22 cellular contexts compared by ENCODE assay signal in the genomic region with DNA sequence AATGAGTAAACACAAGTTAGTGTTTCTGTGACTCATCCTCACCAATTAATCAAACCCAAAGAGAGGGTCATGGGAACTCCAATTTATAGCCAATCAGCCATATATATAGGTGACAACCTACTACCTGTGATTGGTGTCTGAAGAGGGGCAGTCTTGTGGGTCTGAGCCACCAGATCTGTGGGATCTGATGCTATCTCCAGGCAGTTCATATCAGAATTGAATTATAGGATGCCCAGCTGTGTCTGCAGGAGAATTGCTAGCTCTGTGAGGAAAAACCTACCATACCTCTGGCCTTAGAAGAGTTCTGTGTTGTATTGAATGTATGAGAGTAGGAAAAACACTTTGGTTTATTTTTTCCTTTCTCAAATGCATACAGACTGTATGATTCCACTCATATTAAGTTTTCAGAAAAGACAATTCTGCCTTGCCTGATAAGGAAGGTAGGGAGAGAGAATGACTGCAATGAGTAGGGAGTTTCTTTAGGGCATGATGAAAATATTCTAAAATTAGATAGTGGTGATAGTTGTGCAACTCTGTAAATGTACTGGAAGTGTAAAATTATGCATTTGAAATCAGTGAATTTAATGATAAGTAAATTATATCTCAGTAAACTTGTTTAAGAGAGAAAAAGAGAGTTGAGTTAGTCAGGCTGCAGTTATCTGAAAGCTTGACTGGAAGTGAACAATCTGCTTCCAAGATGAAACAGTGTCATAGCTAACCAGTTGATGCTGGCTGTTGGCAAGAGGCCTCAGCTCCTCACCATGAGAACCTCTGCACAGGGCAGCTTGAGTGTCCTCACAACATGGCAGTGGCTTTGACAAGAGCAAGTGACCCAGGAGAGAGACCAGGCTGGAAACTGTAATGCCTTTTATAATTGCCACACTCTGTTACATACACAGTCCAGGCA.
DNase-seq lines count a peak whose midpoint lies in the region; ATAC-seq and TF ChIP-seq lines count a peak whose summit lies in the region.
"Had no signal": no experiment of that assay in that cellular context is flagged by ENCODE, and none has a peak within 500 bp of the region (broad histone marks: within the 10 kb centered on the region; RNA-seq: fewer than 3 reads in every experiment).

No MANE protein-coding gene starts in this region.

- no peak for DNase-seq in activated CD4-positive, alpha-beta T cell treated with anti-CD3 and anti-CD28 coated beads for 36 hours
- no peak for DNase-seq in activated CD4-positive, alpha-beta T cell treated with anti-CD3 and anti-CD28 coated beads, Interleukin-2, amount 50 U/mL, for 1 hour
- DNase-seq in NB4 (ENCODE audit: low read depth): peak; percentile 35
- no peak for DNase-seq in activated T-helper 2 cell treated with anti-CD3 and anti-CD28 coated beads, Interferon-gamma antibody, Interleukin-2, Interleukin-4, amounts not matched to agents 10 μg/mL and 5 μg/mL and 100 μg/mL, durations not matched to agents 14 hours and 24 hours and 36 hours (ENCODE audit: low spot score)
- no peak for DNase-seq in omental fat pad (ENCODE audit: low spot score)
- no peak for DNase-seq in islet precursor cell
- DNase-seq: BE2C; Caco-2; CD4-positive, alpha-beta T cell; DMS153; GDM1; HCEC 1CT; NCI-H1105; NCI-H1694 treated with DMSO at 0.1 percent for 48 hours; NCI-H524; NCI-H82 had no signal

- TF ChIP-seq POLR2A in NB4 (IDR thresholded peaks at IDR 0.05; ENCODE audit: extremely low read depth, insufficient read length): no peak

- H3K4me3 Mint-ChIP-seq in activated CD4-positive, alpha-beta T cell treated with anti-CD3 and anti-CD28 coated beads for 36 hours: no peak overlapping the region
- H3K4me3 Mint-ChIP-seq in activated T-helper 2 cell treated with anti-CD3 and anti-CD28 coated beads, Interferon-gamma antibody, Interleukin-2, Interleukin-4, amounts not matched to agents 10 μg/mL and 5 μg/mL and 100 μg/mL, durations not matched to agents 14 hours and 24 hours and 36 hours (ENCODE audit: low read depth): no peak overlapping the region
- H3K4me3 Mint-ChIP-seq: CD4-positive, alpha-beta T cell; GM23338 had no signal

- CTCF ChIA-PET in activated CD4-positive, alpha-beta T cell treated with anti-CD3 and anti-CD28 coated beads for 36 hours (lab: Charles Lee): interaction anchor here (1.3 kb wide), 1 partner anchor 9 kb away, joined by 3 read pairs; no protein-coding TSS in a partner anchor

- H3K36me3 Mint-ChIP-seq in activated CD4-positive, alpha-beta T cell treated with anti-CD3 and anti-CD28 coated beads for 36 hours (ENCODE audit: low read depth): peaks cover 7% of the 10 kb centered on the region
- peaks cover 65% of the 10 kb centered on the region for H3K36me3 Mint-ChIP-seq in activated T-helper 2 cell treated with anti-CD3 and anti-CD28 coated beads, Interferon-gamma antibody, Interleukin-2, Interleukin-4, amounts not matched to agents 10 μg/mL and 5 μg/mL and 100 μg/mL, durations not matched to agents 14 hours and 24 hours and 36 hours (ENCODE audit: low read depth)

- peaks cover 2% of the 10 kb centered on the region for H3K9me3 Mint-ChIP-seq in activated CD4-positive, alpha-beta T cell treated with anti-CD3 and anti-CD28 coated beads for 36 hours (ENCODE audit: low read depth)
- peaks cover 19% of the 10 kb centered on the region for H3K9me3 Mint-ChIP-seq in activated T-helper 2 cell treated with anti-CD3 and anti-CD28 coated beads, Interferon-gamma antibody, Interleukin-2, Interleukin-4, amounts not matched to agents 10 μg/mL and 5 μg/mL and 100 μg/mL, durations not matched to agents 14 hours and 24 hours and 36 hours
- H3K9me3 Mint-ChIP-seq: CD4-positive, alpha-beta T cell; GM23338 had no signal

- TF ChIP-seq CTCF in NB4 (IDR thresholded peaks at IDR 0.05; ENCODE audit: low read depth, low read length): no peak
- TF ChIP-seq CTCF in omental fat pad (IDR thresholded peaks at IDR 0.05): no peak

- intact Hi-C loops in activated CD4-positive, alpha-beta T cell treated with anti-CD3 and anti-CD28 coated beads for 36 hours (cut with DNase I, micrococcal nuclease): no loop called here
- intact Hi-C loops in activated T-helper 2 cell treated with anti-CD3 and anti-CD28 coated beads, Interferon-gamma antibody, Interleukin-2, Interleukin-4, amounts not matched to agents 10 μg/mL and 5 μg/mL and 100 μg/mL, durations not matched to agents 14 hours and 24 hours and 36 hours (cut with micrococcal nuclease): loop anchor here (5.0 kb wide), 1 partner anchor 105 kb away; no protein-coding TSS in a partner anchor

- POLR2A ChIA-PET in activated CD4-positive, alpha-beta T cell treated with anti-CD3 and anti-CD28 coated beads for 36 hours (lab: Charles Lee): interaction anchor here (1.0 kb wide), 1 partner anchor 91 kb away, joined by 3 read pairs; no protein-coding TSS in a partner anchor

- ATAC-seq in activated CD4-positive, alpha-beta T cell treated with anti-CD3 and anti-CD28 coated beads for 36 hours: peak; percentile 13
- ATAC-seq in omental fat pad (ENCODE audit: low FRiP score) (peak; percentile 77), HG02759 (IDR thresholded peaks at IDR 0.05; ENCODE audit: unreplicated experiment) (no peak), HG02610 (IDR thresholded peaks at IDR 0.05; ENCODE audit: unreplicated experiment) (no peak)
- ATAC-seq: GM23338, HepG2, Panc1 had no signal

- no peak overlapping the region for H3K27ac Mint-ChIP-seq in activated CD4-positive, alpha-beta T cell treated with anti-CD3 and anti-CD28 coated beads for 36 hours
- peak overlapping the region; percentile 39 for H3K27ac Mint-ChIP-seq in activated T-helper 2 cell treated with anti-CD3 and anti-CD28 coated beads, Interferon-gamma antibody, Interleukin-2, Interleukin-4, amounts not matched to agents 10 μg/mL and 5 μg/mL and 100 μg/mL, durations not matched to agents 14 hours and 24 hours and 36 hours
- H3K27ac Mint-ChIP-seq: CD4-positive, alpha-beta T cell; GM23338 had no signal

- no peak overlapping the region for H3K4me3 ChIP-seq in NB4 (ENCODE audit: low read depth, low read length)
- H3K4me3 ChIP-seq: GM23338, SK-N-MC had no signal

- H3K4me1 Mint-ChIP-seq in activated CD4-positive, alpha-beta T cell treated with anti-CD3 and anti-CD28 coated beads for 36 hours: peaks cover 34% of the 10 kb centered on the region
- H3K4me1 Mint-ChIP-seq in activated T-helper 2 cell treated with anti-CD3 and anti-CD28 coated beads, Interferon-gamma antibody, Interleukin-2, Interleukin-4, amounts not matched to agents 10 μg/mL and 5 μg/mL and 100 μg/mL, durations not matched to agents 14 hours and 24 hours and 36 hours (ENCODE audit: low read depth): peaks cover 54% of the 10 kb centered on the region

- peaks cover 4% of the 10 kb centered on the region for H3K27me3 Mint-ChIP-seq in activated CD4-positive, alpha-beta T cell treated with anti-CD3 and anti-CD28 coated beads for 36 hours
- no peaks in the 10 kb centered on the region for H3K27me3 Mint-ChIP-seq in activated T-helper 2 cell treated with anti-CD3 and anti-CD28 coated beads, Interferon-gamma antibody, Interleukin-2, Interleukin-4, amounts not matched to agents 10 μg/mL and 5 μg/mL and 100 μg/mL, durations not matched to agents 14 hours and 24 hours and 36 hours (ENCODE audit: low read depth)
- H3K27me3 Mint-ChIP-seq: CD4-positive, alpha-beta T cell had no signal

Comparison
In these comparisons a context has a peak if more than half of its experiments do, and no peak if none do; other contexts are left out.
1. ATAC-seq: peak in activated CD4-positive, alpha-beta T cell treated with anti-CD3 and anti-CD28 coated beads for 36 hours (single experiment) and omental fat pad (single experiment); none in HG02759 (single experiment) and HG02610 (single experiment).